9 cellular contexts compared by ENCODE assay signal in genomic region chr17:5499790-5500189, GRCh38. TPM values are rescaled to one million over a fixed set of nuclear protein-coding genes. Genes with fewer than 3 reads are reported as not detected.
DNase-seq lines count a peak whose midpoint lies in the region; ATAC-seq and TF ChIP-seq lines count a peak whose summit lies in the region.
"Had no signal": no experiment of that assay in that cellular context is flagged by ENCODE, and none has a peak within 500 bp of the region (broad histone marks: within the 10 kb centered on the region; RNA-seq: fewer than 3 reads in every experiment).

No MANE protein-coding gene starts in this region.

- 32 to 40% methylated on average over 20 to 33 of the region's 33 CpGs for WGBS in lower leg skin, 2 donors

- no peak overlapping the region for H3K27ac ChIP-seq in iPS-18a (ENCODE audit: low read length)
- H3K27ac ChIP-seq: C4-2B had no signal

- peak overlapping the region; percentile 89 for H3K4me3 Mint-ChIP-seq in activated CD4-positive, alpha-beta memory T cell treated with anti-CD3 and anti-CD28 coated beads for 36 hours
- H3K4me3 Mint-ChIP-seq in stimulated activated naive B cell treated with anti-CD40 and anti-IgM and Interleukin-4, amounts not matched to agents 10 μg/mL and 1 μg/mL and 100 μg/mL, for 72 hours: peak overlapping the region; percentile 95

- no peaks in the 10 kb centered on the region for H3K36me3 ChIP-seq in iPS-18a (ENCODE audit: control insufficient read depth, low read depth, low read length)

- peaks cover 12% of the 10 kb centered on the region for H3K4me1 Mint-ChIP-seq in activated CD4-positive, alpha-beta memory T cell treated with anti-CD3 and anti-CD28 coated beads for 36 hours (ENCODE audit: low read depth)
- peaks cover 9 to 18% of the 10 kb centered on the region in 2 donors for H3K4me1 Mint-ChIP-seq in stimulated activated naive B cell treated with anti-CD40 and anti-IgM and Interleukin-4, amounts not matched to agents 10 μg/mL and 1 μg/mL and 100 μg/mL, for 72 hours

- CTCF ChIA-PET in activated CD4-positive, alpha-beta memory T cell treated with anti-CD3 and anti-CD28 coated beads for 36 hours (lab: Charles Lee): interaction anchor here (1.0 to 1.3 kb wide), 2 partner anchors 8 to 9 kb away, joined by 3 read pairs; no protein-coding TSS in a partner anchor

- peak overlapping the region; percentile 79 for H3K4me3 ChIP-seq in iPS-18a (ENCODE audit: low read length)
- H3K4me3 ChIP-seq in lower leg skin (ENCODE audit: low read depth, poor library complexity, severe bottlenecking): no peak overlapping the region

- H3K36me3 Mint-ChIP-seq in activated CD4-positive, alpha-beta memory T cell treated with anti-CD3 and anti-CD28 coated beads for 36 hours: no peaks in the 10 kb centered on the region
- H3K36me3 Mint-ChIP-seq in stimulated activated naive B cell treated with anti-CD40 and anti-IgM and Interleukin-4, amounts not matched to agents 10 μg/mL and 1 μg/mL and 100 μg/mL, for 72 hours: peaks cover 2 to 7% of the 10 kb centered on the region in 2 donors

- intact Hi-C loops in activated CD4-positive, alpha-beta memory T cell treated with anti-CD3 and anti-CD28 coated beads for 36 hours (cut with micrococcal nuclease): loop anchor here (2.0 kb wide), 1 partner anchor 27 kb away; no protein-coding TSS in a partner anchor
- intact Hi-C loops in lower leg skin (cut with DNase I; ENCODE audit: low total_unique reads): no loop called here

- TF ChIP-seq POLR2A in lower leg skin (IDR thresholded peaks at IDR 0.05): no peak

- no peaks in the 10 kb centered on the region for H3K9me3 Mint-ChIP-seq in activated CD4-positive, alpha-beta memory T cell treated with anti-CD3 and anti-CD28 coated beads for 36 hours
- no peaks in the 10 kb centered on the region for H3K9me3 Mint-ChIP-seq in stimulated activated naive B cell treated with anti-CD40 and anti-IgM and Interleukin-4, amounts not matched to agents 10 μg/mL and 1 μg/mL and 100 μg/mL, for 72 hours

- peaks cover 11% of the 10 kb centered on the region for H3K4me1 ChIP-seq in iPS-18a (ENCODE audit: control insufficient read depth, low read depth, low read length)

- peak; percentile 9 for DNase-seq in NCI-H1092 treated with DMSO at 0.1 percent for 48 hours (lab: John Stamatoyannopoulos, UW)
- DNase-seq in NCI-H1092 (lab: John Stamatoyannopoulos, UW): no peak
- DNase-seq in activated CD4-positive, alpha-beta memory T cell treated with anti-CD3 and anti-CD28 coated beads for 36 hours: peak; percentile 14
- DNase-seq in stimulated activated naive B cell treated with anti-CD40 and anti-IgM and Interleukin-4, amounts not matched to agents 10 μg/mL and 1 μg/mL and 100 μg/mL, for 72 hours: peak; percentile 4
- no peak for DNase-seq in lower leg skin (ENCODE audit: low spot score in 2 of 2)

- H3K9me3 ChIP-seq in iPS-18a (ENCODE audit: control insufficient read depth, low read depth, low read length): no peaks in the 10 kb centered on the region

- H3K9ac ChIP-seq in iPS-18a (ENCODE audit: low read length): peak overlapping the region; percentile 36

- no peaks in the 10 kb centered on the region for H3K27me3 Mint-ChIP-seq in activated CD4-positive, alpha-beta memory T cell treated with anti-CD3 and anti-CD28 coated beads for 36 hours
- no peaks in the 10 kb centered on the region for H3K27me3 Mint-ChIP-seq in stimulated activated naive B cell treated with anti-CD40 and anti-IgM and Interleukin-4, amounts not matched to agents 10 μg/mL and 1 μg/mL and 100 μg/mL, for 72 hours

- peak in 1 of 2 donors; percentile 41 for ATAC-seq in stimulated activated naive B cell treated with anti-CD40 and anti-IgM and Interleukin-4, amounts not matched to agents 10 μg/mL and 1 μg/mL and 100 μg/mL, for 72 hours (replicated peaks)
- ATAC-seq in GM18498 (IDR thresholded peaks at IDR 0.05; ENCODE audit: unreplicated experiment) (no peak), HG03571 (IDR thresholded peaks at IDR 0.05; ENCODE audit: unreplicated experiment) (no peak)

- H3K27me3 ChIP-seq in iPS-18a (ENCODE audit: control insufficient read depth, insufficient read depth, low read length): peaks cover 32% of the 10 kb centered on the region

- POLR2A ChIA-PET in activated CD4-positive, alpha-beta memory T cell treated with anti-CD3 and anti-CD28 coated beads for 36 hours (lab: Charles Lee): interaction anchor here (0.5 to 2.4 kb wide), 3 partner anchors 12 to 1640 kb away, joined by 3 to 17 read pairs (median 3); partner anchors contain the start of genes DERL2 and MIS12

- H3K27ac Mint-ChIP-seq in activated CD4-positive, alpha-beta memory T cell treated with anti-CD3 and anti-CD28 coated beads for 36 hours: no peak overlapping the region
- H3K27ac Mint-ChIP-seq in stimulated activated naive B cell treated with anti-CD40 and anti-IgM and Interleukin-4, amounts not matched to agents 10 μg/mL and 1 μg/mL and 100 μg/mL, for 72 hours: no peak overlapping the region

- no peak for TF ChIP-seq CTCF in lower leg skin (IDR thresholded peaks at IDR 0.05)

RNA-seq across cellular contexts. Expression of gene MIS12, which starts 13.4 kb away (rescaled TPM):
- total RNA-seq in activated CD4-positive, alpha-beta memory T cell treated with anti-CD3 and anti-CD28 coated beads for 36 hours: 10 to 100 TPM; 30.4 to 32.0 TPM
- total RNA-seq in lower leg skin: 10 to 100 TPM in 1 of 4 donors, 1 to 10 TPM in 3; 6.7 to 10.3 (median 9.5) TPM

RNA-seq across cellular contexts. Expression of gene DERL2, which starts 13.8 kb away (rescaled TPM):
- 10 to 100 TPM; 54.8 to 57.8 TPM for total RNA-seq in activated CD4-positive, alpha-beta memory T cell treated with anti-CD3 and anti-CD28 coated beads for 36 hours
- 10 to 100 TPM; 21.1 to 50.1 (median 25.7) TPM for total RNA-seq in lower leg skin

RNA-seq across cellular contexts. Expression of gene DHX33, which starts 31.0 kb away (rescaled TPM):
- total RNA-seq in activated CD4-positive, alpha-beta memory T cell treated with anti-CD3 and anti-CD28 coated beads for 36 hours: 10 to 100 TPM; 21.8 to 21.9 TPM
- total RNA-seq in lower leg skin: 10 to 100 TPM; 10.2 to 10.9 (median 10.4) TPM

Comparison
In these comparisons a context has a peak if more than half of its experiments do, and no peak if none do; other contexts are left out.
1. DNase-seq: peak in NCI-H1092 treated with DMSO at 0.1 percent for 48 hours (single experiment), activated CD4-positive, alpha-beta memory T cell treated with anti-CD3 and anti-CD28 coated beads for 36 hours (single experiment) and stimulated activated naive B cell treated with anti-CD40 and anti-IgM and Interleukin-4, amounts not matched to agents 10 μg/mL and 1 μg/mL and 100 μg/mL, for 72 hours (single experiment); none in NCI-H1092 (single experiment) and lower leg skin (0 of 2).